1 cellular context compared by ENCODE assay signal in the genomic region with DNA sequence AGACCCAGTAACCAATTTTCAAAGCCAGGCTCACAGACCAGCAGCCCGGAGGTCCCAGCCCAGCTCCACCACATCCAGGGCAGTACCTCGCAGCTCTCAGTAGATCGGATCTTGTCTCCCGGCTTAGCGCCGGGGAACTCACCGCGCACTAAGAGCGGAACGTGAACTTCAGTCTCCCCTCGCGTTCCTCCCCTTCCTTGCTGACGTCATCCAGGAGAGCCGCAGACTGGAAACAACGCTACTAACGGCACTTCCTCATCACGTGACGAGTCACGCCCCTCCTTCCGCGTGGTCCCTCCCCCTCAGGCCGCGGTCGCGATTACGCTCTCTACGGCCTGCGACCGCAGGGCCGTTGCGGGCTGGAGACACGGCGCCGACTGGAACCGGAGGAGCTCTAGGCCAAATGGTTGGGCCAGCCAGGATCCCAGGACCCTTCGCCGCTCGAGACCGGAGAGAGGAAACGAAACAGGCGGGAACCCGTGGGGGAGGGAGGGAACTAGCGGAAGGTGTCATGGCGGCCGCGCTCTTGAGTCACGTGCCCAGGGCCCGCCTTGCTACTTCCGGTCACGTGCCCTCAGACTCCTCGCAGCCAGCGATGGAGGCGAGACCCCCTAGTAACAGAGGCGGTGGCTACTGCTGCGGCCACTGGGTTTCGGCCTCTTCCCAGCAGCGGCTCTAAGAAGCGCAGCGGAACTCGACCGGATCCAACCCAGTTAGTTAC.
TF ChIP-seq lines count a peak whose summit lies in the region.

A gene (plus strand): TSS at position 577 of the 721 bp plus-strand sequence. CDS start 10,508 bp downstream, outside the sequence.
A gene with protein sequence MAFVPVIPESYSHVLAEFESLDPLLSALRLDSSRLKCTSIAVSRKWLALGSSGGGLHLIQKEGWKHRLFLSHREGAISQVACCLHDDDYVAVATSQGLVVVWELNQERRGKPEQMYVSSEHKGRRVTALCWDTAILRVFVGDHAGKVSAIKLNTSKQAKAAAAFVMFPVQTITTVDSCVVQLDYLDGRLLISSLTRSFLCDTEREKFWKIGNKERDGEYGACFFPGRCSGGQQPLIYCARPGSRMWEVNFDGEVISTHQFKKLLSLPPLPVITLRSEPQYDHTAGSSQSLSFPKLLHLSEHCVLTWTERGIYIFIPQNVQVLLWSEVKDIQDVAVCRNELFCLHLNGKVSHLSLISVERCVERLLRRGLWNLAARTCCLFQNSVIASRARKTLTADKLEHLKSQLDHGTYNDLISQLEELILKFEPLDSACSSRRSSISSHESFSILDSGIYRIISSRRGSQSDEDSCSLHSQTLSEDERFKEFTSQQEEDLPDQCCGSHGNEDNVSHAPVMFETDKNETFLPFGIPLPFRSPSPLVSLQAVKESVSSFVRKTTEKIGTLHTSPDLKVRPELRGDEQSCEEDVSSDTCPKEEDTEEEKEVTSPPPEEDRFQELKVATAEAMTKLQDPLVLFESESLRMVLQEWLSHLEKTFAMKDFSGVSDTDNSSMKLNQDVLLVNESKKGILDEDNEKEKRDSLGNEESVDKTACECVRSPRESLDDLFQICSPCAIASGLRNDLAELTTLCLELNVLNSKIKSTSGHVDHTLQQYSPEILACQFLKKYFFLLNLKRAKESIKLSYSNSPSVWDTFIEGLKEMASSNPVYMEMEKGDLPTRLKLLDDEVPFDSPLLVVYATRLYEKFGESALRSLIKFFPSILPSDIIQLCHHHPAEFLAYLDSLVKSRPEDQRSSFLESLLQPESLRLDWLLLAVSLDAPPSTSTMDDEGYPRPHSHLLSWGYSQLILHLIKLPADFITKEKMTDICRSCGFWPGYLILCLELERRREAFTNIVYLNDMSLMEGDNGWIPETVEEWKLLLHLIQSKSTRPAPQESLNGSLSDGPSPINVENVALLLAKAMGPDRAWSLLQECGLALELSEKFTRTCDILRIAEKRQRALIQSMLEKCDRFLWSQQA (minus strand): TSS at position 150 of the 721 bp plus-strand sequence. CDS start 4,282 bp downstream, outside the sequence.

TF ChIP-seq in HepG2, 621 proteins besides CTCF, POLR2A, EP300 and RAD21 (continued from another document and continues in another):
- TF ChIP-seq, protein P1, sequence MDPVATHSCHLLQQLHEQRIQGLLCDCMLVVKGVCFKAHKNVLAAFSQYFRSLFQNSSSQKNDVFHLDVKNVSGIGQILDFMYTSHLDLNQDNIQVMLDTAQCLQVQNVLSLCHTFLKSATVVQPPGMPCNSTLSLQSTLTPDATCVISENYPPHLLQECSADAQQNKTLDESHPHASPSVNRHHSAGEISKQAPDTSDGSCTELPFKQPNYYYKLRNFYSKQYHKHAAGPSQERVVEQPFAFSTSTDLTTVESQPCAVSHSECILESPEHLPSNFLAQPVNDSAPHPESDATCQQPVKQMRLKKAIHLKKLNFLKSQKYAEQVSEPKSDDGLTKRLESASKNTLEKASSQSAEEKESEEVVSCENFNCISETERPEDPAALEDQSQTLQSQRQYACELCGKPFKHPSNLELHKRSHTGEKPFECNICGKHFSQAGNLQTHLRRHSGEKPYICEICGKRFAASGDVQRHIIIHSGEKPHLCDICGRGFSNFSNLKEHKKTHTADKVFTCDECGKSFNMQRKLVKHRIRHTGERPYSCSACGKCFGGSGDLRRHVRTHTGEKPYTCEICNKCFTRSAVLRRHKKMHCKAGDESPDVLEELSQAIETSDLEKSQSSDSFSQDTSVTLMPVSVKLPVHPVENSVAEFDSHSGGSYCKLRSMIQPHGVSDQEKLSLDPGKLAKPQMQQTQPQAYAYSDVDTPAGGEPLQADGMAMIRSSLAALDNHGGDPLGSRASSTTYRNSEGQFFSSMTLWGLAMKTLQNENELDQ (CRISPR knock-in tag; IDR thresholded peaks at IDR 0.05; ENCODE audit: borderline replicate concordance), result no peak
- TF ChIP-seq, protein P2, sequence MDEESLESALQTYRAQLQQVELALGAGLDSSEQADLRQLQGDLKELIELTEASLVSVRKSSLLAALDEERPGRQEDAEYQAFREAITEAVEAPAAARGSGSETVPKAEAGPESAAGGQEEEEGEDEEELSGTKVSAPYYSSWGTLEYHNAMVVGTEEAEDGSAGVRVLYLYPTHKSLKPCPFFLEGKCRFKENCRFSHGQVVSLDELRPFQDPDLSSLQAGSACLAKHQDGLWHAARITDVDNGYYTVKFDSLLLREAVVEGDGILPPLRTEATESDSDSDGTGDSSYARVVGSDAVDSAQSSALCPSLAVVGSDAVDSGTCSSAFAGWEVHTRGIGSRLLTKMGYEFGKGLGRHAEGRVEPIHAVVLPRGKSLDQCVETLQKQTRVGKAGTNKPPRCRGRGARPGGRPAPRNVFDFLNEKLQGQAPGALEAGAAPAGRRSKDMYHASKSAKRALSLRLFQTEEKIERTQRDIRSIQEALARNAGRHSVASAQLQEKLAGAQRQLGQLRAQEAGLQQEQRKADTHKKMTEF (CRISPR knock-in tag; IDR thresholded peaks at IDR 0.05), result peak; percentile 98
- TF ChIP-seq ZNF780A (CRISPR knock-in tag; IDR thresholded peaks at IDR 0.05), result peak; percentile 82; the same call in 1 of the 2 replicates
- peak; percentile 69; the same call in 1 of the 2 replicates for TF ChIP-seq RFX5 (IDR thresholded peaks at IDR 0.05; ENCODE audit: low read depth, low read length)
- TF ChIP-seq JUN (CRISPR knock-in tag; IDR thresholded peaks at IDR 0.05), result peak; percentile 88
- TF ChIP-seq TAF15 (IDR thresholded peaks at IDR 0.05; ENCODE audit: low read depth, low read length, poor library complexity, severe bottlenecking), result peak; percentile 69
- TF ChIP-seq, protein P3, sequence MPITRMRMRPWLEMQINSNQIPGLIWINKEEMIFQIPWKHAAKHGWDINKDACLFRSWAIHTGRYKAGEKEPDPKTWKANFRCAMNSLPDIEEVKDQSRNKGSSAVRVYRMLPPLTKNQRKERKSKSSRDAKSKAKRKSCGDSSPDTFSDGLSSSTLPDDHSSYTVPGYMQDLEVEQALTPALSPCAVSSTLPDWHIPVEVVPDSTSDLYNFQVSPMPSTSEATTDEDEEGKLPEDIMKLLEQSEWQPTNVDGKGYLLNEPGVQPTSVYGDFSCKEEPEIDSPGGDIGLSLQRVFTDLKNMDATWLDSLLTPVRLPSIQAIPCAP (CRISPR knock-in tag; IDR thresholded peaks at IDR 0.05; ENCODE audit: low read depth), result 0 out of 2 replicates have a peak, but pooled peaks have one; percentile 34
- TF ChIP-seq, protein P4, sequence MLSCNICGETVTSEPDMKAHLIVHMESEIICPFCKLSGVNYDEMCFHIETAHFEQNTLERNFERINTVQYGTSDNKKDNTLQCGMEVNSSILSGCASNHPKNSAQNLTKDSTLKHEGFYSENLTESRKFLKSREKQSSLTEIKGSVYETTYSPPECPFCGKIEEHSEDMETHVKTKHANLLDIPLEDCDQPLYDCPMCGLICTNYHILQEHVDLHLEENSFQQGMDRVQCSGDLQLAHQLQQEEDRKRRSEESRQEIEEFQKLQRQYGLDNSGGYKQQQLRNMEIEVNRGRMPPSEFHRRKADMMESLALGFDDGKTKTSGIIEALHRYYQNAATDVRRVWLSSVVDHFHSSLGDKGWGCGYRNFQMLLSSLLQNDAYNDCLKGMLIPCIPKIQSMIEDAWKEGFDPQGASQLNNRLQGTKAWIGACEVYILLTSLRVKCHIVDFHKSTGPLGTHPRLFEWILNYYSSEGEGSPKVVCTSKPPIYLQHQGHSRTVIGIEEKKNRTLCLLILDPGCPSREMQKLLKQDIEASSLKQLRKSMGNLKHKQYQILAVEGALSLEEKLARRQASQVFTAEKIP (CRISPR knock-in tag; IDR thresholded peaks at IDR 0.05; ENCODE audit: borderline replicate concordance), result no peak
- no peak for TF ChIP-seq CHCHD3 (CRISPR knock-in tag; IDR thresholded peaks at IDR 0.05)
- TF ChIP-seq IKZF4 (CRISPR knock-in tag; IDR thresholded peaks at IDR 0.05; ENCODE audit: borderline replicate concordance, low read depth, not compliant biosample characterization), result peak; percentile 87
- TF ChIP-seq, protein P5, sequence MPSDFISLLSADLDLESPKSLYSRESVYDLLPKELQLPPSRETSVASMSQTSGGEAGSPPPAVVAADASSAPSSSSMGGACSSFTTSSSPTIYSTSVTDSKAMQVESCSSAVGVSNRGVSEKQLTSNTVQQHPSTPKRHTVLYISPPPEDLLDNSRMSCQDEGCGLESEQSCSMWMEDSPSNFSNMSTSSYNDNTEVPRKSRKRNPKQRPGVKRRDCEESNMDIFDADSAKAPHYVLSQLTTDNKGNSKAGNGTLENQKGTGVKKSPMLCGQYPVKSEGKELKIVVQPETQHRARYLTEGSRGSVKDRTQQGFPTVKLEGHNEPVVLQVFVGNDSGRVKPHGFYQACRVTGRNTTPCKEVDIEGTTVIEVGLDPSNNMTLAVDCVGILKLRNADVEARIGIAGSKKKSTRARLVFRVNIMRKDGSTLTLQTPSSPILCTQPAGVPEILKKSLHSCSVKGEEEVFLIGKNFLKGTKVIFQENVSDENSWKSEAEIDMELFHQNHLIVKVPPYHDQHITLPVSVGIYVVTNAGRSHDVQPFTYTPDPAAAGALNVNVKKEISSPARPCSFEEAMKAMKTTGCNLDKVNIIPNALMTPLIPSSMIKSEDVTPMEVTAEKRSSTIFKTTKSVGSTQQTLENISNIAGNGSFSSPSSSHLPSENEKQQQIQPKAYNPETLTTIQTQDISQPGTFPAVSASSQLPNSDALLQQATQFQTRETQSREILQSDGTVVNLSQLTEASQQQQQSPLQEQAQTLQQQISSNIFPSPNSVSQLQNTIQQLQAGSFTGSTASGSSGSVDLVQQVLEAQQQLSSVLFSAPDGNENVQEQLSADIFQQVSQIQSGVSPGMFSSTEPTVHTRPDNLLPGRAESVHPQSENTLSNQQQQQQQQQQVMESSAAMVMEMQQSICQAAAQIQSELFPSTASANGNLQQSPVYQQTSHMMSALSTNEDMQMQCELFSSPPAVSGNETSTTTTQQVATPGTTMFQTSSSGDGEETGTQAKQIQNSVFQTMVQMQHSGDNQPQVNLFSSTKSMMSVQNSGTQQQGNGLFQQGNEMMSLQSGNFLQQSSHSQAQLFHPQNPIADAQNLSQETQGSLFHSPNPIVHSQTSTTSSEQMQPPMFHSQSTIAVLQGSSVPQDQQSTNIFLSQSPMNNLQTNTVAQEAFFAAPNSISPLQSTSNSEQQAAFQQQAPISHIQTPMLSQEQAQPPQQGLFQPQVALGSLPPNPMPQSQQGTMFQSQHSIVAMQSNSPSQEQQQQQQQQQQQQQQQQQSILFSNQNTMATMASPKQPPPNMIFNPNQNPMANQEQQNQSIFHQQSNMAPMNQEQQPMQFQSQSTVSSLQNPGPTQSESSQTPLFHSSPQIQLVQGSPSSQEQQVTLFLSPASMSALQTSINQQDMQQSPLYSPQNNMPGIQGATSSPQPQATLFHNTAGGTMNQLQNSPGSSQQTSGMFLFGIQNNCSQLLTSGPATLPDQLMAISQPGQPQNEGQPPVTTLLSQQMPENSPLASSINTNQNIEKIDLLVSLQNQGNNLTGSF (CRISPR knock-in tag; IDR thresholded peaks at IDR 0.05), result no peak
- TF ChIP-seq, protein P6, sequence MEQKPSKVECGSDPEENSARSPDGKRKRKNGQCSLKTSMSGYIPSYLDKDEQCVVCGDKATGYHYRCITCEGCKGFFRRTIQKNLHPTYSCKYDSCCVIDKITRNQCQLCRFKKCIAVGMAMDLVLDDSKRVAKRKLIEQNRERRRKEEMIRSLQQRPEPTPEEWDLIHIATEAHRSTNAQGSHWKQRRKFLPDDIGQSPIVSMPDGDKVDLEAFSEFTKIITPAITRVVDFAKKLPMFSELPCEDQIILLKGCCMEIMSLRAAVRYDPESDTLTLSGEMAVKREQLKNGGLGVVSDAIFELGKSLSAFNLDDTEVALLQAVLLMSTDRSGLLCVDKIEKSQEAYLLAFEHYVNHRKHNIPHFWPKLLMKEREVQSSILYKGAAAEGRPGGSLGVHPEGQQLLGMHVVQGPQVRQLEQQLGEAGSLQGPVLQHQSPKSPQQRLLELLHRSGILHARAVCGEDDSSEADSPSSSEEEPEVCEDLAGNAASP (CRISPR knock-in tag; IDR thresholded peaks at IDR 0.05; ENCODE audit: borderline replicate concordance), result peak; percentile 61
- TF ChIP-seq ZNF441 (CRISPR knock-in tag; IDR thresholded peaks at IDR 0.05; ENCODE audit: borderline replicate concordance), result peak; percentile 86
- TF ChIP-seq, protein P7, sequence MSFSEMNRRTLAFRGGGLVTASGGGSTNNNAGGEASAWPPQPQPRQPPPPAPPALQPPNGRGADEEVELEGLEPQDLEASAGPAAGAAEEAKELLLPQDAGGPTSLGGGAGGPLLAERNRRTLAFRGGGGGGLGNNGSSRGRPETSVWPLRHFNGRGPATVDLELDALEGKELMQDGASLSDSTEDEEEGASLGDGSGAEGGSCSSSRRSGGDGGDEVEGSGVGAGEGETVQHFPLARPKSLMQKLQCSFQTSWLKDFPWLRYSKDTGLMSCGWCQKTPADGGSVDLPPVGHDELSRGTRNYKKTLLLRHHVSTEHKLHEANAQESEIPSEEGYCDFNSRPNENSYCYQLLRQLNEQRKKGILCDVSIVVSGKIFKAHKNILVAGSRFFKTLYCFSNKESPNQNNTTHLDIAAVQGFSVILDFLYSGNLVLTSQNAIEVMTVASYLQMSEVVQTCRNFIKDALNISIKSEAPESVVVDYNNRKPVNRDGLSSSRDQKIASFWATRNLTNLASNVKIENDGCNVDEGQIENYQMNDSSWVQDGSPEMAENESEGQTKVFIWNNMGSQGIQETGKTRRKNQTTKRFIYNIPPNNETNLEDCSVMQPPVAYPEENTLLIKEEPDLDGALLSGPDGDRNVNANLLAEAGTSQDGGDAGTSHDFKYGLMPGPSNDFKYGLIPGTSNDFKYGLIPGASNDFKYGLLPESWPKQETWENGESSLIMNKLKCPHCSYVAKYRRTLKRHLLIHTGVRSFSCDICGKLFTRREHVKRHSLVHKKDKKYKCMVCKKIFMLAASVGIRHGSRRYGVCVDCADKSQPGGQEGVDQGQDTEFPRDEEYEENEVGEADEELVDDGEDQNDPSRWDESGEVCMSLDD (CRISPR knock-in tag; IDR thresholded peaks at IDR 0.05; ENCODE audit: borderline replicate concordance), result no peak
- TF ChIP-seq ZNF33A (CRISPR knock-in tag; IDR thresholded peaks at IDR 0.05; ENCODE audit: borderline replicate concordance), result peak; percentile 44; the same call in 1 of the 2 replicates
- TF ChIP-seq ZNF260 (CRISPR knock-in tag; IDR thresholded peaks at IDR 0.05; ENCODE audit: borderline replicate concordance, low read depth), result 0 out of 2 replicates have a peak, but pooled peaks have one; percentile 88
- TF ChIP-seq HHEX (CRISPR knock-in tag; IDR thresholded peaks at IDR 0.05), result no peak
- peak; percentile 22 for TF ChIP-seq RCOR2 (CRISPR knock-in tag; IDR thresholded peaks at IDR 0.05)
- TF ChIP-seq, protein P8, sequence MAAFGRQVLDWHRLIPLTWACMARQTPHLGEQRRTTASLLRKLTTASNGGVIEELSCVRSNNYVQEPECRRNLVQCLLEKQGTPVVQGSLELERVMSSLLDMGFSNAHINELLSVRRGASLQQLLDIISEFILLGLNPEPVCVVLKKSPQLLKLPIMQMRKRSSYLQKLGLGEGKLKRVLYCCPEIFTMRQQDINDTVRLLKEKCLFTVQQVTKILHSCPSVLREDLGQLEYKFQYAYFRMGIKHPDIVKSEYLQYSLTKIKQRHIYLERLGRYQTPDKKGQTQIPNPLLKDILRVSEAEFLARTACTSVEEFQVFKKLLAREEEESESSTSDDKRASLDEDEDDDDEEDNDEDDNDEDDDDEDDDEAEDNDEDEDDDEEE (CRISPR knock-in tag; IDR thresholded peaks at IDR 0.05), result peak; percentile 97
- TF ChIP-seq, protein P9, sequence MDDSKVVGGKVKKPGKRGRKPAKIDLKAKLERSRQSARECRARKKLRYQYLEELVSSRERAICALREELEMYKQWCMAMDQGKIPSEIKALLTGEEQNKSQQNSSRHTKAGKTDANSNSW (CRISPR knock-in tag; IDR thresholded peaks at IDR 0.05; ENCODE audit: borderline replicate concordance), result peak; percentile 94; the same call in 1 of the 2 replicates
- TF ChIP-seq NFE2L1 (CRISPR knock-in tag; IDR thresholded peaks at IDR 0.05; ENCODE audit: borderline replicate concordance), result peak; percentile 80; the same call in 1 of the 2 replicates
- TF ChIP-seq HMG20A (CRISPR knock-in tag; IDR thresholded peaks at IDR 0.05; ENCODE audit: borderline replicate concordance), result no peak; the same call in 1 of the 2 replicates
- 0 out of 2 replicates have a peak, but pooled peaks have one; percentile 33 for TF ChIP-seq ZNF614 (CRISPR knock-in tag; IDR thresholded peaks at IDR 0.05; ENCODE audit: borderline replicate concordance)
